In genomic region chr17:12580640-12581039, GRCh38 we compare ENCODE assay signal across 1 cellular context.
TF ChIP-seq lines count a peak whose summit lies in the region.

No MANE protein-coding gene starts in this region.

TF ChIP-seq in GM23338, 12 proteins besides CTCF, POLR2A, EP300 and RAD21 (continued from another document):
- no peak for TF ChIP-seq ZNF462 (CRISPR knock-in tag; IDR thresholded peaks at IDR 0.05)
- TF ChIP-seq ZNF114 (CRISPR knock-in tag; IDR thresholded peaks at IDR 0.05), result no peak
- TF ChIP-seq ZNF331 (CRISPR knock-in tag; IDR thresholded peaks at IDR 0.05; ENCODE audit: low read depth), result no peak
- TF ChIP-seq STAT1 (IDR thresholded peaks at IDR 0.05; ENCODE audit: unreplicated experiment), result no peak
- no peak for TF ChIP-seq NANOG (IDR thresholded peaks at IDR 0.05; ENCODE audit: borderline replicate concordance)
- TF ChIP-seq EZH2 (IDR thresholded peaks at IDR 0.05; ENCODE audit: low read depth, unreplicated experiment), result no peak
- no peak for TF ChIP-seq REST (IDR thresholded peaks at IDR 0.05; ENCODE audit: unreplicated experiment)
